19 cellular contexts compared by ENCODE assay signal in the genomic region with DNA sequence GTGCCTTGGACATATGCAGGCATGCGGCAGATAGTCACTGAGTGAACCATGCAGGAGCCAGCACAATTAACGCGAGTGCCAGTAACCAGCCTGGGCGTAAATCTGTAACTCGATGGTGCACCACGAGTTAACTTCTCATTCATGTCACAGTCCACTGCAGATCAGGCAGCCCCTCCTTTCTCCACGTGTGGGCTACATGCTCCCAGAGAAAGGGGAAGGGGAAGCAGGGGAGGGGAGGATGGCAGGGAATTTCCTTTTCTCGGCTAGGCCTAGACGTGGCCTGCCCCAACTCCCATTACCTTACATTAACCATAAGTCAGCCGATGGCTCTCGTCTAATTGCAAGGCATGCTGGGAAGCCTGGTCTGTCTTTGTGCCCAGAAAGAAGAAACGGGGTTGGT.
"Had no signal": no experiment of that assay in that cellular context is flagged by ENCODE, and none has a peak within 500 bp of the region (broad histone marks: within the 10 kb centered on the region; RNA-seq: fewer than 3 reads in every experiment).

No MANE protein-coding gene starts in this region.

- H3K36me3 ChIP-seq: neutrophil, right atrium auricular region, sigmoid colon, thoracic aorta had no signal

- DNase-seq: cerebellar nuclear complex; dermis blood vessel endothelial cell; esophagus squamous epithelium; foreskin fibroblast; immature natural killer cell; kidney; left colon; mammary epithelial cell; sigmoid colon; stimulated activated CD4-positive, alpha-beta T cell treated with anti-CD3 and anti-CD28 coated beads, Interleukin-2, amount 100 ng/mL, for 24 hours; stimulated activated naive CD4-positive, alpha-beta T cell; stomach; trophoblast cell had no signal

- H3K27ac ChIP-seq: esophagus squamous epithelium, neutrophil, right atrium auricular region, sigmoid colon, skin epidermis, stomach, thoracic aorta had no signal

- H3K27me3 ChIP-seq: esophagus squamous epithelium, neutrophil, right atrium auricular region, sigmoid colon, stomach had no signal

- H3K4me3 Mint-ChIP-seq: immature natural killer cell; mesothelial cell of epicardium; natural killer cell treated with Interleukin-12 subunit alpha and Interleukin-12 subunit beta and Interleukin-15 and Interleukin-18, amount 100 ng/mL, for 72 hours had no signal

- H3K36me3 Mint-ChIP-seq: immature natural killer cell; mesothelial cell of epicardium; natural killer cell treated with Interleukin-12 subunit alpha and Interleukin-12 subunit beta and Interleukin-15 and Interleukin-18, amount 100 ng/mL, for 72 hours had no signal

- H3K4me1 ChIP-seq: esophagus squamous epithelium, sigmoid colon, stomach had no signal

- H3K27me3 Mint-ChIP-seq: natural killer cell treated with Interleukin-12 subunit alpha and Interleukin-12 subunit beta and Interleukin-15 and Interleukin-18, amount 100 ng/mL, for 72 hours had no signal

- H3K4me3 ChIP-seq: esophagus squamous epithelium, right atrium auricular region, sigmoid colon, skin epidermis, stomach, thoracic aorta had no signal

- H3K9me3 ChIP-seq: esophagus squamous epithelium, neutrophil, right atrium auricular region, sigmoid colon, stomach, thoracic aorta had no signal

- ATAC-seq: natural killer cell treated with Interleukin-12 subunit alpha and Interleukin-12 subunit beta and Interleukin-15 and Interleukin-18, amount 100 ng/mL, for 72 hours had no signal

- H3K27ac Mint-ChIP-seq: mesothelial cell of epicardium had no signal

- H3K9me3 Mint-ChIP-seq: immature natural killer cell; mesothelial cell of epicardium; natural killer cell treated with Interleukin-12 subunit alpha and Interleukin-12 subunit beta and Interleukin-15 and Interleukin-18, amount 100 ng/mL, for 72 hours had no signal
